ENCODE assay signal across 2 cellular contexts in the genomic region with DNA sequence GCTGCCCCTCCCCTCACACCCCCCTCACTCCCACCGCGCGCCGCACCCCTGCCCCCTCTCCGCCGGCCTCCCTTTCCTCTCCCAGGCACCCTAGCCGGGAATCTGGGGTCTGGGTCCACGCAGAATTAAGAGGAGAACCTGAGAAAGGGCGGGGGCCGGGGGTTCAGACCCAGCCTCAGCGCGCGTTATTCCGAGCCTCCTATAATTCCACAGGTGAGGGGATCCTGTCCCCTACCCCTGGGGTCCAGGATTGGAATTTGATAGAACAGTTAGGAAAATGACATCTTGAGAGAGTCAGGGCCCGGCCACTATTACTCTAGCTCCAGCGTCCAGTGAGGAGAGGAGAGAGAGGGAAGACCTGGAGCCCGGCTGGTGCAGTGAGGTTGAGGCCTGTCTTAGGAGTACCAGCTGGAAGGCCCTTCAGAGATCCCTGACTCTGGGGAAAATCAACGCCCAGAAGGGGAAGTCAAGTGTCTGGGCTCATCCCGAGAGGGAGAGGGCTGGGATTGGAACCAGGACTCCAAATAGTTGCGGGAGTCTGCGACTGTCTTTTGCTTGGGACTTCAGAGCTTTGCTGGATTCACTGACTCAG.
TF ChIP-seq lines count a peak whose summit lies in the region.

No MANE protein-coding gene starts in this region.

TF ChIP-seq in H1, 55 proteins besides CTCF, POLR2A, EP300 and RAD21:
- TF ChIP-seq CEBPB (IDR thresholded peaks at IDR 0.05; ENCODE audit: low read depth, low read length), result no peak
- TF ChIP-seq GABPA (IDR thresholded peaks at IDR 0.05; ENCODE audit: borderline replicate concordance, insufficient read depth, low read length), result no peak
- TF ChIP-seq RBBP5 (IDR thresholded peaks at IDR 0.05; ENCODE audit: borderline replicate concordance, low read depth, low read length), result no peak
- no peak for TF ChIP-seq RXRA (IDR thresholded peaks at IDR 0.05; ENCODE audit: insufficient read depth, low read depth, low read length)
- no peak for TF ChIP-seq BCL11A (IDR thresholded peaks at IDR 0.05; ENCODE audit: low read depth in 2 of 2, low read length in 2 of 2)
- TF ChIP-seq SUZ12 (IDR thresholded peaks at IDR 0.05; ENCODE audit: low read length), result no peak
- no peak for TF ChIP-seq CHD7 (IDR thresholded peaks at IDR 0.05; ENCODE audit: insufficient replicate concordance, low read length)
- TF ChIP-seq, protein P1, sequence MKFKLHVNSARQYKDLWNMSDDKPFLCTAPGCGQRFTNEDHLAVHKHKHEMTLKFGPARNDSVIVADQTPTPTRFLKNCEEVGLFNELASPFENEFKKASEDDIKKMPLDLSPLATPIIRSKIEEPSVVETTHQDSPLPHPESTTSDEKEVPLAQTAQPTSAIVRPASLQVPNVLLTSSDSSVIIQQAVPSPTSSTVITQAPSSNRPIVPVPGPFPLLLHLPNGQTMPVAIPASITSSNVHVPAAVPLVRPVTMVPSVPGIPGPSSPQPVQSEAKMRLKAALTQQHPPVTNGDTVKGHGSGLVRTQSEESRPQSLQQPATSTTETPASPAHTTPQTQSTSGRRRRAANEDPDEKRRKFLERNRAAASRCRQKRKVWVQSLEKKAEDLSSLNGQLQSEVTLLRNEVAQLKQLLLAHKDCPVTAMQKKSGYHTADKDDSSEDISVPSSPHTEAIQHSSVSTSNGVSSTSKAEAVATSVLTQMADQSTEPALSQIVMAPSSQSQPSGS (IDR thresholded peaks at IDR 0.05; ENCODE audit: low read length), result no peak
- no peak for TF ChIP-seq TAF7 (optimal IDR thresholded peaks at IDR 0.05; ENCODE audit: borderline replicate concordance, low read depth, low read length)

TF ChIP-seq in neural cell, 6 proteins besides CTCF, POLR2A, EP300 and RAD21:
- TF ChIP-seq POLR2AphosphoS5 (IDR thresholded peaks at IDR 0.05), result no peak
- no peak for TF ChIP-seq SMC3 (conservative IDR thresholded peaks at IDR 0.05; ENCODE audit: poor library complexity)
- no peak for TF ChIP-seq MXI1 (conservative IDR thresholded peaks at IDR 0.05; ENCODE audit: poor library complexity, severe bottlenecking)
- TF ChIP-seq EZH2 (IDR thresholded peaks at IDR 0.05; ENCODE audit: borderline replicate concordance, insufficient read depth, low read length, poor library complexity, severe bottlenecking), result no peak
- no peak for TF ChIP-seq TAF1 (IDR thresholded peaks at IDR 0.05; ENCODE audit: low read depth)
- TF ChIP-seq, protein P2, sequence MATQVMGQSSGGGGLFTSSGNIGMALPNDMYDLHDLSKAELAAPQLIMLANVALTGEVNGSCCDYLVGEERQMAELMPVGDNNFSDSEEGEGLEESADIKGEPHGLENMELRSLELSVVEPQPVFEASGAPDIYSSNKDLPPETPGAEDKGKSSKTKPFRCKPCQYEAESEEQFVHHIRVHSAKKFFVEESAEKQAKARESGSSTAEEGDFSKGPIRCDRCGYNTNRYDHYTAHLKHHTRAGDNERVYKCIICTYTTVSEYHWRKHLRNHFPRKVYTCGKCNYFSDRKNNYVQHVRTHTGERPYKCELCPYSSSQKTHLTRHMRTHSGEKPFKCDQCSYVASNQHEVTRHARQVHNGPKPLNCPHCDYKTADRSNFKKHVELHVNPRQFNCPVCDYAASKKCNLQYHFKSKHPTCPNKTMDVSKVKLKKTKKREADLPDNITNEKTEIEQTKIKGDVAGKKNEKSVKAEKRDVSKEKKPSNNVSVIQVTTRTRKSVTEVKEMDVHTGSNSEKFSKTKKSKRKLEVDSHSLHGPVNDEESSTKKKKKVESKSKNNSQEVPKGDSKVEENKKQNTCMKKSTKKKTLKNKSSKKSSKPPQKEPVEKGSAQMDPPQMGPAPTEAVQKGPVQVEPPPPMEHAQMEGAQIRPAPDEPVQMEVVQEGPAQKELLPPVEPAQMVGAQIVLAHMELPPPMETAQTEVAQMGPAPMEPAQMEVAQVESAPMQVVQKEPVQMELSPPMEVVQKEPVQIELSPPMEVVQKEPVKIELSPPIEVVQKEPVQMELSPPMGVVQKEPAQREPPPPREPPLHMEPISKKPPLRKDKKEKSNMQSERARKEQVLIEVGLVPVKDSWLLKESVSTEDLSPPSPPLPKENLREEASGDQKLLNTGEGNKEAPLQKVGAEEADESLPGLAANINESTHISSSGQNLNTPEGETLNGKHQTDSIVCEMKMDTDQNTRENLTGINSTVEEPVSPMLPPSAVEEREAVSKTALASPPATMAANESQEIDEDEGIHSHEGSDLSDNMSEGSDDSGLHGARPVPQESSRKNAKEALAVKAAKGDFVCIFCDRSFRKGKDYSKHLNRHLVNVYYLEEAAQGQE (IDR thresholded peaks at IDR 0.05; ENCODE audit: borderline replicate concordance), result no peak
